Comparison of ENCODE assay signal across 12 cellular contexts in the genomic region with DNA sequence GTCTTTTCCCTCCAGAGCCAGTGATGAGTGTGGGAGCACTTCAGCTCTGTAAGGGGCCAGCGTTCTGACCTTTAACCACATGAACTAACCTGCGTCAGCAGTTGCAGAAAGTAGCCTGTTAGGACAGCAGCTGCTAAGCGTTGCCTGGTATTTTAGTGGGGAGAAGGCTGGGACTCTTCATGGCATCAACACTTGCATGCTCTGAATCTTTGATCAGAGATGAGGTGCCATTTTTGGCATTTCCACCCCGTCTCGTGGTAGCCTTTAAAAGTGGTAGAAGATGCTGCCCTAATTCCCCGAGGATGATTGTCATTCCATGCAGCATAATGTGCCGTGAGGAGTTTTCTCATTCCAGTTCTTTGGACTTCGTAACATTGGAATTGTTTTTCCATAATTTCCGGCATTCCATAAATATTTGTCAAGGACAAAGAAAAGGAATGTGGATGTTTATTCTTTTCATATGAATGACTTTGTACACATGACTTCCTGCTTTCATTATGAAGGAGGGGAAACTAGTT.
DNase-seq lines count a peak whose midpoint lies in the region; ATAC-seq and TF ChIP-seq lines count a peak whose summit lies in the region.
"Had no signal": no experiment of that assay in that cellular context is flagged by ENCODE, and none has a peak within 500 bp of the region (broad histone marks: within the 10 kb centered on the region; RNA-seq: fewer than 3 reads in every experiment).

No MANE protein-coding gene starts in this region.

- H3K4me3 ChIP-seq in ACC112 (ENCODE audit: low read depth, low read length) (peak overlapping the region; percentile 47), colonic mucosa (no peak overlapping the region)

- peak; percentile 28 for DNase-seq in HuH-7 (ENCODE audit: low spot score)
- no peak for DNase-seq in colonic mucosa
- DNase-seq in lung microvascular endothelial cell (ENCODE audit: low read depth in 2 of 2), result peak; percentile 60 to 77
- DNase-seq in activated effector memory CD4-positive, alpha-beta T cell treated with Interleukin-2 at 50 U/mL for 16 hours, result no peak
- no peak for DNase-seq in GM13976 (ENCODE audit: low spot score)
- DNase-seq in posterior vena cava (ENCODE audit: low spot score), result no peak
- DNase-seq: activated CD4-positive, alpha-beta T cell treated with anti-CD3 and anti-CD28 coated beads for 4 hours; DMS79; NCI-H1694 treated with DMSO at 0.1 percent for 48 hours had no signal

- TF ChIP-seq CTCF in colonic mucosa (IDR thresholded peaks at IDR 0.05) (no peak), GM13976 (IDR thresholded peaks at IDR 0.05; ENCODE audit: borderline replicate concordance, control extremely low read depth, extremely low read depth, insufficient read depth, missing control alignments) (no peak)

- H3K27me3 ChIP-seq in ACC112 (ENCODE audit: insufficient read depth, low read length), result no peaks in the 10 kb centered on the region
- no peaks in the 10 kb centered on the region for H3K27me3 ChIP-seq in colonic mucosa

- H3K4me1 ChIP-seq in ACC112 (ENCODE audit: control insufficient read depth, insufficient read depth, low read length, unreplicated experiment), result peaks cover 37% of the 10 kb centered on the region
- no peaks in the 10 kb centered on the region for H3K4me1 ChIP-seq in colonic mucosa

- ATAC-seq in GM21786 (IDR thresholded peaks at IDR 0.05; ENCODE audit: unreplicated experiment), result no peak
- ATAC-seq: HCT116 had no signal

- peaks cover 31% of the 10 kb centered on the region; the same call in 1 of the 2 replicates for H3K36me3 ChIP-seq in ACC112 (ENCODE audit: insufficient read depth, low read length)
- H3K36me3 ChIP-seq in colonic mucosa, result peaks cover 3% of the 10 kb centered on the region

- no peaks in the 10 kb centered on the region for H3K9me3 ChIP-seq in colonic mucosa

- intact Hi-C loops in colonic mucosa (cut with DNase I), result no loop called here
- intact Hi-C loops in posterior vena cava (cut with DNase I), result loop anchor here (5.0 to 10.0 kb wide), 2 partner anchors 70 to 93 kb away; a partner anchor contains a TSS

- H3K27ac ChIP-seq in ACC112 (ENCODE audit: low read depth, low read length) (peak overlapping the region; percentile 89), colonic mucosa (peak overlapping the region; percentile 34)

- no peaks in the 10 kb centered on the region for H3K79me2 ChIP-seq in ACC112 (ENCODE audit: control insufficient read depth, insufficient read depth, low read length, unreplicated experiment)

- no peak overlapping the region for H2AFZ ChIP-seq in ACC112 (ENCODE audit: low read length, unreplicated experiment)

- in situ Hi-C loops in GM13976 (cut with MboI; ENCODE audit: low sequenced_read_pairs, unreplicated experiment), result no loop called here

- H3K9ac ChIP-seq in colonic mucosa (ENCODE audit: low read depth in 2 of 2, low read length in 2 of 2), result no peak overlapping the region

Comparison
In these comparisons a context has a peak if more than half of its experiments do, and no peak if none do; other contexts are left out.
1. DNase-seq: peak in HuH-7 (single experiment) and lung microvascular endothelial cell (2 of 2); none in colonic mucosa (single experiment), activated effector memory CD4-positive, alpha-beta T cell treated with Interleukin-2 at 50 U/mL for 16 hours (single experiment), GM13976 (single experiment) and posterior vena cava (single experiment).